8 cellular contexts compared by ENCODE assay signal in genomic region chr3:13111173-13111873, GRCh38. TPM values are rescaled to one million over a fixed set of nuclear protein-coding genes. Genes with fewer than 3 reads are reported as not detected.
DNase-seq lines count a peak whose midpoint lies in the region; ATAC-seq, FAIRE-seq and TF ChIP-seq lines count a peak whose summit lies in the region.

No MANE protein-coding gene starts in this region.

- H3K4me3 ChIP-seq in heart left ventricle, result no peak overlapping the region
- no peak overlapping the region for H3K4me3 ChIP-seq in upper lobe of right lung

- peaks cover 1% of the 10 kb centered on the region for H3K36me3 Mint-ChIP-seq in IgD-negative memory B cell

- TF ChIP-seq POLR2A in heart left ventricle (IDR thresholded peaks at IDR 0.05) (no peak), GM12892 (IDR thresholded peaks at IDR 0.05; ENCODE audit: low read depth, low read length) (no peak)

- no peaks in the 10 kb centered on the region for H3K27me3 ChIP-seq in heart left ventricle
- no peaks in the 10 kb centered on the region for H3K27me3 ChIP-seq in upper lobe of right lung

- H3K4me1 ChIP-seq in heart left ventricle, result peaks cover 0 to 20% (median 0%) of the 10 kb centered on the region in 12 donors
- H3K4me1 ChIP-seq in upper lobe of right lung, result no peaks in the 10 kb centered on the region

- DNase-seq in heart left ventricle (no peak), cardiac septum (ENCODE audit: low spot score) (no peak), left cardiac atrium (peak; percentile 5), upper lobe of right lung (peak; percentile 73), GM12892 (ENCODE audit: insufficient read length) (no peak), SW 1271 (lab: John Stamatoyannopoulos, UW) (no peak), GOT3 (lab: John Stamatoyannopoulos, UW) (no peak)

- H3K4me1 Mint-ChIP-seq in IgD-negative memory B cell, result peaks cover 32 to 43% (median 41%) of the 10 kb centered on the region in 3 donors

- WGBS in heart left ventricle, 4 donors, result 47 to 61% (median 58%) methylated on average over 6 to 9 of the region's 9 CpGs

- no peaks in the 10 kb centered on the region for H3K36me3 ChIP-seq in heart left ventricle
- no peaks in the 10 kb centered on the region for H3K36me3 ChIP-seq in upper lobe of right lung

- H3K27ac Mint-ChIP-seq in IgD-negative memory B cell, result peak overlapping the region; percentile 91 to 99 (median 99)

- H3K4me3 Mint-ChIP-seq in IgD-negative memory B cell, result peak overlapping the region; percentile 51 to 82 (median 70)

- intact Hi-C loops in heart left ventricle (cut with DNase I) (no loop called here), cardiac septum (cut with DNase I) (no loop called here), left cardiac atrium (cut with DNase I) (no loop called here), upper lobe of right lung (cut with DNase I) (no loop called here)

- ATAC-seq in heart left ventricle (peak in 3 of 4 donors; percentile 47 to 70 (median 52)), left cardiac atrium (no peak), upper lobe of right lung (peak; percentile 66)

- H3K9me3 ChIP-seq in heart left ventricle, result no peaks in the 10 kb centered on the region
- H3K9me3 ChIP-seq in upper lobe of right lung, result no peaks in the 10 kb centered on the region

- TF ChIP-seq CTCF in heart left ventricle (IDR thresholded peaks at IDR 0.05) (no peak), upper lobe of right lung (IDR thresholded peaks at IDR 0.05) (no peak)

- peaks cover 5% of the 10 kb centered on the region for H3K27me3 Mint-ChIP-seq in IgD-negative memory B cell

- H3K27ac ChIP-seq in heart left ventricle (no peak overlapping the region), upper lobe of right lung (peak overlapping the region; percentile 30)

- H3K9me3 Mint-ChIP-seq in IgD-negative memory B cell, result no peaks in the 10 kb centered on the region

- no peak for FAIRE-seq in GM12892 (lab: Jason Lieb, UNC)

RNA-seq across cellular contexts. Expression of gene IQSEC1, which starts 38.1 kb away (rescaled TPM):
- total RNA-seq in heart left ventricle (10 to 100 TPM; 44.2 to 79.1 (median 64.5) TPM), cardiac septum (59.7 TPM), left cardiac atrium (10 to 100 TPM; 58.8 to 73.7 TPM), upper lobe of right lung (61.6 TPM)
- polyA plus RNA-seq in heart left ventricle (10 to 100 TPM; 28.8 to 31.7 TPM), IgD-negative memory B cell (52.5 TPM)
- 11.1 TPM for polyA plus RNA-seq in GM12892 (2012; ENCODE audit: missing spikeins)

Comparison
In these comparisons a context has a peak if more than half of its experiments do, and no peak if none do; other contexts are left out.
1. ATAC-seq: peak in heart left ventricle (3 of 4) and upper lobe of right lung (single experiment); none in left cardiac atrium (0 of 2).
2. DNase-seq: peak in left cardiac atrium (single experiment) and upper lobe of right lung (single experiment); none in heart left ventricle (0 of 5), cardiac septum (single experiment), GM12892 (single experiment), SW 1271 (0 of 2) and GOT3 (single experiment).